26 cellular contexts compared by ENCODE assay signal in genomic region chr10:5661043-5661442, GRCh38.
"Had no signal": no experiment of that assay in that cellular context is flagged by ENCODE, and none has a peak within 500 bp of the region (broad histone marks: within the 10 kb centered on the region; RNA-seq: fewer than 3 reads in every experiment).

No MANE protein-coding gene starts in this region.

- H3K27ac ChIP-seq: left lung, skin epidermis, thoracic aorta, uterus, VCaP had no signal

- H3K9me3 ChIP-seq: esophagus squamous epithelium, left lung, neutrophil, thoracic aorta, uterus had no signal

- DNase-seq: activated CD4-positive, alpha-beta T cell treated with anti-CD3 and anti-CD28 coated beads for 48 hours; activated CD4-positive, alpha-beta T cell treated with anti-CD3 and anti-CD28 coated beads, Interleukin-2, amount 50 U/mL, for 48 hours; activated CD8-positive, alpha-beta memory T cell treated with anti-CD3 and anti-CD28 coated beads for 24 hours; activated gamma-delta T cell treated with Interleukin-2 at 50 U/mL for 16 hours; activated naive CD4-positive, alpha-beta T cell treated with anti-CD3 and anti-CD28 coated beads, Interleukin-2, amount 50 U/mL, for 16 hours; activated naive CD8-positive, alpha-beta T cell treated with anti-CD3 and anti-CD28 coated beads, Interleukin-2, amount 50 U/mL, for 24 hours; esophagus squamous epithelium; foreskin melanocyte; stimulated activated CD4-positive, alpha-beta T cell treated with anti-CD3 and anti-CD28 coated beads, Interleukin-12 subunit alpha, Interleukin-12 subunit beta, amount 100 ng/mL, for 4 hours; stimulated activated CD4-positive, alpha-beta T cell treated with anti-CD3 and anti-CD28 coated beads, Interleukin-4, amount 100 ng/mL, for 1 hour; uterus had no signal

- H3K4me3 Mint-ChIP-seq: activated naive CD8-positive, alpha-beta T cell treated with anti-CD3 and anti-CD28 coated beads, Interleukin-2, amount 50 U/mL, for 24 hours; activated T-helper 1 cell treated with anti-CD3 and anti-CD28 coated beads, Interleukin-12 subunit alpha, Interleukin-12 subunit beta, Interleukin-2, Interleukin-4 antibody, amounts not matched to agents 30 ng/mL and 10 ng/mL and 1 ng/mL, durations not matched to agents 14 hours and 24 hours and 36 hours; central memory CD8-positive, alpha-beta T cell; dendritic cell treated with granulocyte-macrophage colony-stimulating factor and Interleukin-4, amounts not matched to agents 40 ng/mL and 50 ng/mL, for 4 days; nephron; stimulated activated naive CD8-positive, alpha-beta T cell treated with anti-CD3 and anti-CD28 coated beads, Interleukin-15, Interleukin-2, amounts not matched to agents 100 ng/mL and 50 ng/mL, for 24 hours; type B pancreatic cell had no signal

- H3K27ac Mint-ChIP-seq: activated naive CD8-positive, alpha-beta T cell treated with anti-CD3 and anti-CD28 coated beads, Interleukin-2, amount 50 U/mL, for 24 hours; activated T-helper 1 cell treated with anti-CD3 and anti-CD28 coated beads, Interleukin-12 subunit alpha, Interleukin-12 subunit beta, Interleukin-2, Interleukin-4 antibody, amounts not matched to agents 30 ng/mL and 10 ng/mL and 1 ng/mL, durations not matched to agents 14 hours and 24 hours and 36 hours; dendritic cell treated with granulocyte-macrophage colony-stimulating factor and Interleukin-4, amounts not matched to agents 40 ng/mL and 50 ng/mL, for 4 days; nephron; progenitor cell of endocrine pancreas; stimulated activated naive CD8-positive, alpha-beta T cell treated with anti-CD3 and anti-CD28 coated beads, Interleukin-15, Interleukin-2, amounts not matched to agents 100 ng/mL and 50 ng/mL, for 24 hours had no signal

- H3K27me3 ChIP-seq: esophagus squamous epithelium, left lung, neutrophil, uterus had no signal

- H3K27me3 Mint-ChIP-seq: activated naive CD8-positive, alpha-beta T cell treated with anti-CD3 and anti-CD28 coated beads, Interleukin-2, amount 50 U/mL, for 24 hours; central memory CD8-positive, alpha-beta T cell; dendritic cell treated with granulocyte-macrophage colony-stimulating factor and Interleukin-4, amounts not matched to agents 40 ng/mL and 50 ng/mL, for 4 days; stimulated activated naive CD8-positive, alpha-beta T cell treated with anti-CD3 and anti-CD28 coated beads, Interleukin-15, Interleukin-2, amounts not matched to agents 100 ng/mL and 50 ng/mL, for 24 hours; type B pancreatic cell had no signal

- H3K36me3 Mint-ChIP-seq: type B pancreatic cell had no signal

- ATAC-seq: activated CD4-positive, CD25-positive, alpha-beta regulatory T cell treated with anti-CD3 and anti-CD28 coated beads, Interleukin-2, amount 50 U/mL, for 24 hours; activated naive CD8-positive, alpha-beta T cell treated with anti-CD3 and anti-CD28 coated beads, Interleukin-2, amount 50 U/mL, for 24 hours; left lung; sciatic nerve had no signal

- H3K36me3 ChIP-seq: esophagus squamous epithelium, left lung, neutrophil, thoracic aorta, uterus had no signal

- H3K4me3 ChIP-seq: esophagus squamous epithelium, left lung, lung, skin epidermis, thoracic aorta, uterus had no signal

- H3K9me3 Mint-ChIP-seq: activated naive CD8-positive, alpha-beta T cell treated with anti-CD3 and anti-CD28 coated beads, Interleukin-2, amount 50 U/mL, for 24 hours; activated T-helper 1 cell treated with anti-CD3 and anti-CD28 coated beads, Interleukin-12 subunit alpha, Interleukin-12 subunit beta, Interleukin-2, Interleukin-4 antibody, amounts not matched to agents 30 ng/mL and 10 ng/mL and 1 ng/mL, durations not matched to agents 14 hours and 24 hours and 36 hours; central memory CD8-positive, alpha-beta T cell; dendritic cell treated with granulocyte-macrophage colony-stimulating factor and Interleukin-4, amounts not matched to agents 40 ng/mL and 50 ng/mL, for 4 days; nephron; stimulated activated naive CD8-positive, alpha-beta T cell treated with anti-CD3 and anti-CD28 coated beads, Interleukin-15, Interleukin-2, amounts not matched to agents 100 ng/mL and 50 ng/mL, for 24 hours; type B pancreatic cell had no signal

- H3K4me1 ChIP-seq: uterus had no signal
